ENCODE assay signal across 17 cellular contexts in genomic region chr14:97948841-97949240, GRCh38.
DNase-seq lines count a peak whose midpoint lies in the region; ATAC-seq and TF ChIP-seq lines count a peak whose summit lies in the region.
"Had no signal": no experiment of that assay in that cellular context is flagged by ENCODE, and none has a peak within 500 bp of the region (broad histone marks: within the 10 kb centered on the region; RNA-seq: fewer than 3 reads in every experiment).

No MANE protein-coding gene starts in this region.

- TF ChIP-seq CTCF in WTC11 (IDR thresholded peaks at IDR 0.05), result no peak
- TF ChIP-seq CTCF in nephron progenitor cell (IDR thresholded peaks at IDR 0.05), result no peak
- no peak for TF ChIP-seq CTCF in heart right ventricle (IDR thresholded peaks at IDR 0.05)

- WGBS in heart right ventricle, 2 donors, result 82 to 84% methylated on average over 13 of the region's 13 CpGs

- no peaks in the 10 kb centered on the region for H3K27me3 ChIP-seq in heart right ventricle
- H3K27me3 ChIP-seq: BLaER1 treated with 17β-estradiol and CSF1 and Interleukin-3, amounts not matched to agents 10 nM and 100 nM had no signal

- H3K27ac Mint-ChIP-seq in WTC11 (no peak overlapping the region), nephron progenitor cell (no peak overlapping the region)
- H3K27ac Mint-ChIP-seq: CD4-positive, CD25-positive, alpha-beta regulatory T cell; HFFc6 had no signal

- no peak overlapping the region for H3K4me3 Mint-ChIP-seq in WTC11
- H3K4me3 Mint-ChIP-seq in nephron progenitor cell, result no peak overlapping the region
- H3K4me3 Mint-ChIP-seq: CD4-positive, CD25-positive, alpha-beta regulatory T cell; HFFc6 had no signal

- no peaks in the 10 kb centered on the region for H3K9me3 ChIP-seq in heart right ventricle

- H3K36me3 ChIP-seq in heart right ventricle, result no peaks in the 10 kb centered on the region
- H3K36me3 ChIP-seq: BLaER1 treated with 17β-estradiol and CSF1 and Interleukin-3, amounts not matched to agents 10 nM and 100 nM had no signal

- peaks cover 22% of the 10 kb centered on the region for H3K4me1 Mint-ChIP-seq in WTC11
- peaks cover 11% of the 10 kb centered on the region for H3K4me1 Mint-ChIP-seq in nephron progenitor cell

- H3K9me3 Mint-ChIP-seq in WTC11 (no peaks in the 10 kb centered on the region), nephron progenitor cell (no peaks in the 10 kb centered on the region)

- no peak overlapping the region for H3K4me3 ChIP-seq in heart right ventricle
- H3K4me3 ChIP-seq: BLaER1 treated with 17β-estradiol and CSF1 and Interleukin-3, amounts not matched to agents 10 nM and 100 nM had no signal

- CTCF ChIA-PET in WTC11 (lab: Charles Lee), result no interaction called here

- no peaks in the 10 kb centered on the region for H3K4me1 ChIP-seq in heart right ventricle
- H3K4me1 ChIP-seq: BLaER1 treated with 17β-estradiol and CSF1 and Interleukin-3, amounts not matched to agents 10 nM and 100 nM had no signal

- DNase-seq in ELF-1 (ENCODE audit: low read depth, low spot score), result peak; percentile 69
- DNase-seq in WTC11 (ENCODE audit: low spot score), result no peak
- peak; percentile 12 for DNase-seq in iPS-NIHi7 (ENCODE audit: extremely low spot score)
- peak; percentile 21 for DNase-seq in nephron progenitor cell
- no peak for DNase-seq in heart right ventricle
- DNase-seq in D341Med (ENCODE audit: low spot score), result no peak
- no peak for DNase-seq in effector CD8-positive, alpha-beta T cell (lab: John Stamatoyannopoulos, UW)
- DNase-seq: 8988T; AML-193; Calu3; CD4-positive, CD25-positive, alpha-beta regulatory T cell; DMS79; HCEC 1CT; HFFc6; IMR-90 had no signal

- peak; percentile 30; the same call in 1 of the 2 replicates for ATAC-seq in WTC11
- ATAC-seq in heart right ventricle, result no peak
- ATAC-seq in GM21723 (IDR thresholded peaks at IDR 0.05; ENCODE audit: unreplicated experiment), result no peak

- H3K27me3 Mint-ChIP-seq in WTC11 (ENCODE audit: low read depth) (no peaks in the 10 kb centered on the region), nephron progenitor cell (ENCODE audit: low read depth, poor library complexity) (peaks cover 9% of the 10 kb centered on the region)
- H3K27me3 Mint-ChIP-seq: CD4-positive, CD25-positive, alpha-beta regulatory T cell had no signal

- H3K36me3 Mint-ChIP-seq in WTC11 (no peaks in the 10 kb centered on the region), nephron progenitor cell (ENCODE audit: low read depth) (no peaks in the 10 kb centered on the region)

- intact Hi-C loops in heart right ventricle (cut with DNase I), result no loop called here

- POLR2A ChIA-PET in WTC11 (lab: Charles Lee), result no interaction called here

- no peak overlapping the region for H3K27ac ChIP-seq in heart right ventricle
- H3K27ac ChIP-seq: BLaER1 treated with 17β-estradiol and CSF1 and Interleukin-3, amounts not matched to agents 10 nM and 100 nM had no signal

TF ChIP-seq in WTC11, 78 proteins besides CTCF, POLR2A, EP300 and RAD21 (continues in another document):
- TF ChIP-seq FOXJ3 (CRISPR knock-in tag; IDR thresholded peaks at IDR 0.05; ENCODE audit: borderline replicate concordance) (no peak), ATF3 (CRISPR knock-in tag; conservative IDR thresholded peaks at IDR 0.05) (no peak), USF2 (CRISPR knock-in tag; IDR thresholded peaks at IDR 0.05) (no peak), PRDM15 (CRISPR knock-in tag; IDR thresholded peaks at IDR 0.05) (no peak), FOXP4 (CRISPR knock-in tag; IDR thresholded peaks at IDR 0.05) (no peak), MYBL2 (CRISPR knock-in tag; IDR thresholded peaks at IDR 0.05) (no peak), MAX (CRISPR knock-in tag; IDR thresholded peaks at IDR 0.05) (no peak), PRRX2 (CRISPR knock-in tag; IDR thresholded peaks at IDR 0.05) (no peak), RORB (CRISPR knock-in tag; IDR thresholded peaks at IDR 0.05) (no peak), OVOL2 (CRISPR knock-in tag; IDR thresholded peaks at IDR 0.05; ENCODE audit: borderline replicate concordance) (no peak), CREM (CRISPR knock-in tag; IDR thresholded peaks at IDR 0.05) (no peak), IRF2 (CRISPR knock-in tag; IDR thresholded peaks at IDR 0.05; ENCODE audit: borderline replicate concordance, low read depth) (no peak), NR2C2 (CRISPR knock-in tag; IDR thresholded peaks at IDR 0.05) (no peak), ATF2 (CRISPR knock-in tag; IDR thresholded peaks at IDR 0.05; ENCODE audit: borderline replicate concordance, low read depth) (no peak), TP53 (CRISPR knock-in tag; IDR thresholded peaks at IDR 0.05) (no peak), ESRRA (CRISPR knock-in tag; IDR thresholded peaks at IDR 0.05; ENCODE audit: borderline replicate concordance) (no peak)

Comparison
In these comparisons a context has a peak if more than half of its experiments do, and no peak if none do; other contexts are left out.
1. DNase-seq: peak in ELF-1 (single experiment), iPS-NIHi7 (single experiment) and nephron progenitor cell (single experiment); none in WTC11 (single experiment), heart right ventricle (0 of 2), D341Med (single experiment) and effector CD8-positive, alpha-beta T cell (single experiment).